16 cellular contexts compared by ENCODE assay signal in genomic region chr1:221672160-221672762, GRCh38.
DNase-seq lines count a peak whose midpoint lies in the region; ATAC-seq and TF ChIP-seq lines count a peak whose summit lies in the region.
"Had no signal": no experiment of that assay in that cellular context is flagged by ENCODE, and none has a peak within 500 bp of the region (broad histone marks: within the 10 kb centered on the region; RNA-seq: fewer than 3 reads in every experiment).

No MANE protein-coding gene starts in this region.

- DNase-seq in HS-27A (ENCODE audit: low read depth) (peak; percentile 78), astrocyte of the hippocampus (ENCODE audit: low read depth, low spot score) (peak; percentile 20), fibroblast of the conjunctiva (ENCODE audit: low read depth) (peak; percentile 33), tibial artery (no peak), mesenteric fat pad (ENCODE audit: low spot score) (no peak), GM20000 (ENCODE audit: low spot score) (no peak)
- DNase-seq: activated CD8-positive, alpha-beta T cell treated with anti-CD3 and anti-CD28 coated beads for 36 hours; aorta; CD4-positive, alpha-beta memory T cell; naive B cell; NCI-H1105 treated with DMSO at 0.1 percent for 48 hours; NCI-H345; thyroid gland had no signal

- H3K9me3 ChIP-seq in tibial artery, result no peaks in the 10 kb centered on the region
- H3K9me3 ChIP-seq: thyroid gland had no signal

- peaks cover 0 to 42% (median 27%) of the 10 kb centered on the region in 4 donors for H3K4me1 ChIP-seq in tibial artery
- H3K4me1 ChIP-seq: thyroid gland had no signal

- no peak for ATAC-seq in esophagus mucosa
- ATAC-seq: activated CD8-positive, alpha-beta T cell treated with anti-CD3 and anti-CD28 coated beads for 36 hours; left lobe of liver had no signal

- TF ChIP-seq CTCF in tibial artery (IDR thresholded peaks at IDR 0.05) (no peak), GM20000 (IDR thresholded peaks at IDR 0.05; ENCODE audit: extremely low read depth, missing control alignments) (no peak)

- H3K4me3 ChIP-seq in tibial artery, result no peak overlapping the region
- H3K4me3 ChIP-seq: SK-N-MC, thyroid gland had no signal

- peak overlapping the region; percentile 72 to 74 for H3K27ac ChIP-seq in tibial artery
- H3K27ac ChIP-seq: SK-N-MC, thyroid gland had no signal

- intact Hi-C loops in tibial artery (cut with DNase I; ENCODE audit: low total_unique reads), result no loop called here

- no peaks in the 10 kb centered on the region for H3K27me3 ChIP-seq in tibial artery
- H3K27me3 ChIP-seq: thyroid gland had no signal

- no peaks in the 10 kb centered on the region for H3K36me3 ChIP-seq in tibial artery
- H3K36me3 ChIP-seq: thyroid gland had no signal

Comparison
In these comparisons a context has a peak if more than half of its experiments do, and no peak if none do; other contexts are left out.
1. DNase-seq: peak in HS-27A (single experiment), astrocyte of the hippocampus (single experiment) and fibroblast of the conjunctiva (single experiment); none in tibial artery (0 of 2), mesenteric fat pad (single experiment) and GM20000 (single experiment).